ENCODE assay signal across 1 cellular context in genomic region chr11:117809236-117810055, GRCh38.
TF ChIP-seq lines count a peak whose summit lies in the region.

No MANE protein-coding gene starts in this region.

TF ChIP-seq in H1, 55 proteins besides CTCF, POLR2A, EP300 and RAD21:
- TF ChIP-seq NRF1 (IDR thresholded peaks at IDR 0.05; ENCODE audit: low read depth, low read length) (no peak), JUND (IDR thresholded peaks at IDR 0.05; ENCODE audit: low read length) (no peak), CHD2 (IDR thresholded peaks at IDR 0.05; ENCODE audit: low read length) (no peak), TAF1 (IDR thresholded peaks at IDR 0.05; ENCODE audit: low read depth, low read length) (no peak), CHD7 (IDR thresholded peaks at IDR 0.05; ENCODE audit: insufficient replicate concordance, low read length) (no peak), TEAD4 (IDR thresholded peaks at IDR 0.05; ENCODE audit: low read depth, low read length) (no peak), GTF2F1 (IDR thresholded peaks at IDR 0.05; ENCODE audit: borderline replicate concordance, low read depth, low read length) (no peak), YY1 (IDR thresholded peaks at IDR 0.05; ENCODE audit: low read depth, low read length) (no peak), SP1 (IDR thresholded peaks at IDR 0.05; ENCODE audit: low read depth, low read length) (no peak), SRF (IDR thresholded peaks at IDR 0.05; ENCODE audit: low read depth, low read length) (no peak), PHF8 (conservative IDR thresholded peaks at IDR 0.05; ENCODE audit: low read depth, low read length) (no peak), POLR2AphosphoS5 (IDR thresholded peaks at IDR 0.05; ENCODE audit: low read depth, low read length) (no peak), TAF7 (optimal IDR thresholded peaks at IDR 0.05; ENCODE audit: borderline replicate concordance, low read depth, low read length) (no peak), SAP30 (IDR thresholded peaks at IDR 0.05; ENCODE audit: insufficient read depth, insufficient replicate concordance, low read length) (no peak), FOSL1 (IDR thresholded peaks at IDR 0.05; ENCODE audit: insufficient read depth, low read depth, low read length) (no peak), CEBPB (IDR thresholded peaks at IDR 0.05; ENCODE audit: low read depth, low read length) (no peak)
- TF ChIP-seq, protein P1, sequence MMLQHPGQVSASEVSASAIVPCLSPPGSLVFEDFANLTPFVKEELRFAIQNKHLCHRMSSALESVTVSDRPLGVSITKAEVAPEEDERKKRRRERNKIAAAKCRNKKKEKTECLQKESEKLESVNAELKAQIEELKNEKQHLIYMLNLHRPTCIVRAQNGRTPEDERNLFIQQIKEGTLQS (IDR thresholded peaks at IDR 0.05; ENCODE audit: insufficient read depth, low read depth, low read length): no peak
- TF ChIP-seq, protein P2, sequence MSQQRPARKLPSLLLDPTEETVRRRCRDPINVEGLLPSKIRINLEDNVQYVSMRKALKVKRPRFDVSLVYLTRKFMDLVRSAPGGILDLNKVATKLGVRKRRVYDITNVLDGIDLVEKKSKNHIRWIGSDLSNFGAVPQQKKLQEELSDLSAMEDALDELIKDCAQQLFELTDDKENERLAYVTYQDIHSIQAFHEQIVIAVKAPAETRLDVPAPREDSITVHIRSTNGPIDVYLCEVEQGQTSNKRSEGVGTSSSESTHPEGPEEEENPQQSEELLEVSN (IDR thresholded peaks at IDR 0.05): no peak
- TF ChIP-seq, protein P3, sequence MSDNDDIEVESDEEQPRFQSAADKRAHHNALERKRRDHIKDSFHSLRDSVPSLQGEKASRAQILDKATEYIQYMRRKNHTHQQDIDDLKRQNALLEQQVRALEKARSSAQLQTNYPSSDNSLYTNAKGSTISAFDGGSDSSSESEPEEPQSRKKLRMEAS (IDR thresholded peaks at IDR 0.05): no peak
